Comparison of ENCODE assay signal across 30 cellular contexts in genomic region chr3:45878124-45878523, GRCh38.
"Had no signal": no experiment of that assay in that cellular context is flagged by ENCODE, and none has a peak within 500 bp of the region (broad histone marks: within the 10 kb centered on the region; RNA-seq: fewer than 3 reads in every experiment).

No MANE protein-coding gene starts in this region.

- DNase-seq: activated CD4-positive, alpha-beta memory T cell treated with anti-CD3 and anti-CD28 coated beads for 36 hours; activated CD4-positive, alpha-beta T cell treated with anti-CD3 and anti-CD28 coated beads for 36 hours; activated CD4-positive, alpha-beta T cell treated with anti-CD3 and anti-CD28 coated beads, Interleukin-2, amount 10 ng/mL, durations not matched to agents 24 days and 14 days; activated CD4-positive, CD25-positive, alpha-beta regulatory T cell; activated CD4-positive, CD25-positive, alpha-beta regulatory T cell treated with anti-CD3 and anti-CD28 coated beads, Interleukin-2, amount 50 U/mL, for 72 hours; activated CD8-positive, alpha-beta memory T cell treated with anti-CD3 and anti-CD28 coated beads, Interleukin-2, amount 10 ng/mL, durations not matched to agents 7 days and 5 days; activated CD8-positive, alpha-beta memory T cell treated with anti-CD3 and anti-CD28 coated beads, Interleukin-2, amount 50 U/mL, for 4 hours; activated CD8-positive, alpha-beta T cell treated with anti-CD3 and anti-CD28 coated beads, Interleukin-2, amount 10 ng/mL, durations not matched to agents 7 days and 5 days; activated effector memory CD4-positive, alpha-beta T cell treated with anti-CD3 and anti-CD28 coated beads, Interleukin-2, amount 50 U/mL, for 16 hours; activated naive CD4-positive, alpha-beta T cell; activated naive CD4-positive, alpha-beta T cell treated with anti-CD3 and anti-CD28 coated beads, Interleukin-2, amount 10 ng/mL, durations not matched to agents 7 days and 5 days; activated naive CD8-positive, alpha-beta T cell treated with anti-CD3 and anti-CD28 coated beads, Interleukin-2, amount 10 ng/mL, durations not matched to agents 7 days and 5 days; activated T-cell treated with anti-CD3 and anti-CD28 coated beads, Interleukin-2, amount 50 U/mL, for 1 hour; activated T-cell treated with anti-CD3 and anti-CD28 coated beads, Interleukin-2, amount 50 U/mL, for 48 hours; central memory CD4-positive, alpha-beta T cell; cerebellar nuclear complex; colonic mucosa; effector CD8-positive, alpha-beta T cell; esophagus squamous epithelium; foreskin melanocyte; heart right ventricle had no signal

- H3K79me2 ChIP-seq: hepatocyte had no signal

- ATAC-seq: activated CD4-positive, alpha-beta T cell treated with anti-CD3 and anti-CD28 coated beads for 36 hours; activated CD8-positive, alpha-beta memory T cell treated with anti-CD3 and anti-CD28 coated beads, Interleukin-2, amount 10 ng/mL, durations not matched to agents 7 days and 5 days; activated CD8-positive, alpha-beta T cell treated with anti-CD3 and anti-CD28 coated beads, Interleukin-2, amount 10 ng/mL, durations not matched to agents 7 days and 5 days; activated naive CD4-positive, alpha-beta T cell treated with anti-CD3 and anti-CD28 coated beads, Interleukin-2, amount 50 U/mL, for 72 hours; gastroesophageal sphincter; heart right ventricle had no signal

- H3K27me3 ChIP-seq: ascending aorta, breast epithelium, cardiac muscle cell, colonic mucosa, esophagus squamous epithelium, gastroesophageal sphincter, hepatocyte had no signal

- H2AFZ ChIP-seq: hepatocyte had no signal

- H3K4me1 ChIP-seq: ascending aorta, breast epithelium, colonic mucosa, gastroesophageal sphincter had no signal

- H3K4me3 ChIP-seq: ascending aorta, breast epithelium, cardiac muscle cell, colonic mucosa, esophagus squamous epithelium, gastroesophageal sphincter, heart right ventricle, hepatocyte had no signal

- FAIRE-seq: endometrium, endothelial cell of umbilical vein had no signal

- H3K4me2 ChIP-seq: hepatocyte had no signal

- H3K27ac ChIP-seq: ascending aorta, breast epithelium, cardiac muscle cell, colonic mucosa, epithelial cell of prostate, esophagus squamous epithelium, gastroesophageal sphincter, heart right ventricle, hepatocyte had no signal

- H3K9me3 ChIP-seq: ascending aorta, breast epithelium, colonic mucosa, esophagus squamous epithelium, gastroesophageal sphincter had no signal

- H3K36me3 ChIP-seq: ascending aorta, breast epithelium, cardiac muscle cell, colonic mucosa, esophagus squamous epithelium, gastroesophageal sphincter, heart right ventricle had no signal
